20 cellular contexts compared by ENCODE assay signal in genomic region chr6:151784441-151785214, GRCh38. TPM values are rescaled to one million over a fixed set of nuclear protein-coding genes. Genes with fewer than 3 reads are reported as not detected.
"Had no signal": no experiment of that assay in that cellular context is flagged by ENCODE, and none has a peak within 500 bp of the region (broad histone marks: within the 10 kb centered on the region; RNA-seq: fewer than 3 reads in every experiment).

No MANE protein-coding gene starts in this region.

- H3K27ac ChIP-seq: brain microvascular endothelial cell, epithelial cell of prostate, heart left ventricle, transverse colon had no signal

- ATAC-seq: activated CD4-positive, CD25-positive, alpha-beta regulatory T cell treated with anti-CD3 and anti-CD28 coated beads, Interleukin-2, amount 50 U/mL, for 24 hours; heart left ventricle; right cardiac atrium had no signal

- H3K27me3 ChIP-seq: brain microvascular endothelial cell, heart left ventricle, transverse colon had no signal

- H3K4me1 ChIP-seq: heart left ventricle, transverse colon had no signal

- H3K36me3 ChIP-seq: brain microvascular endothelial cell, heart left ventricle, transverse colon had no signal

- H3K4me3 ChIP-seq: heart left ventricle, lung, transverse colon had no signal

- DNase-seq: activated CD4-positive, alpha-beta T cell treated with anti-CD3 and anti-CD28 coated beads, Interleukin-2, amount 50 U/mL, for 1 hour; activated CD8-positive, alpha-beta memory T cell treated with anti-CD3 and anti-CD28 coated beads for 24 hours; activated naive CD4-positive, alpha-beta T cell; activated naive CD8-positive, alpha-beta T cell treated with anti-CD3 and anti-CD28 coated beads, Interleukin-2, amount 10 ng/mL, durations not matched to agents 7 days and 5 days; anterior cingulate cortex; brain microvascular endothelial cell; cerebellar nuclear complex; effector memory CD4-positive, alpha-beta T cell; heart left ventricle; midbrain; right cardiac atrium; small intestine; stimulated activated CD4-positive, alpha-beta T cell treated with anti-CD3 and anti-CD28 coated beads, Interleukin-4, amount 100 ng/mL, for 24 hours; stimulated activated naive CD4-positive, alpha-beta T cell; substantia nigra; transverse colon had no signal

- H3K9me3 ChIP-seq: transverse colon had no signal

RNA-seq across cellular contexts. Expression of gene ESR1, which starts 22.9 kb away (rescaled TPM):
- total RNA-seq: progenitor cell of endocrine pancreas had no signal
